In the genomic region with DNA sequence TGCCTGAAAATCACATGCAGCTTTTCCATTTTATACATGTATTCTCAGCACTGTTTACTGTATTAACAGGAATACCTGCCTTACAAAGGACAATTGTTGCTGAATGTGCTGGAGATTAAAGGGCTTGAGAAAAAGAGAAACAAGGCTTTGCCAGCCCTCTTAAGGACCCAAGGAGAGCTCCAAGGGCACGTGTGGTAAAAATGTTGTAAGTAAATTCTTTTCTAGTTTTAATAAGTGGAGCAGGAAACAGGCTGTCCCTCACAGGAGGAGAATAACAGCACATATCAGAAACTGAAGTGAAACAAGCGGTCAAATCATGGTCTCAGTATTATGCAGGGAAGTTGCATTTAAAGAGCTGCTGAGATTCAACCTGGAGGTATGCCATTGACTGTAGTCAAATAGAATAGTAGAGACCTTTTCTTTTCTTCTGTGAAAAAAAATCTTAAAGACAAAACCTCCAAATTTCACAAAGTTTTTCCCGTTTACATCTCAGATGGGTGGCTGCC, we compare ENCODE assay signal across 22 cellular contexts. TPM values are rescaled to one million over a fixed set of nuclear protein-coding genes. Genes with fewer than 3 reads are reported as not detected.
DNase-seq lines count a peak whose midpoint lies in the region; ATAC-seq, FAIRE-seq and TF ChIP-seq lines count a peak whose summit lies in the region.
"Had no signal": no experiment of that assay in that cellular context is flagged by ENCODE, and none has a peak within 500 bp of the region (broad histone marks: within the 10 kb centered on the region; RNA-seq: fewer than 3 reads in every experiment).

No MANE protein-coding gene starts in this region.

- H3K4me1 Mint-ChIP-seq in mesothelial cell of epicardium = peaks cover 38% of the 10 kb centered on the region
- H3K4me1 Mint-ChIP-seq in endodermal cell = peaks cover 9% of the 10 kb centered on the region
- peaks cover 0 to 8% (median 1%) of the 10 kb centered on the region in 4 donors for H3K4me1 Mint-ChIP-seq in naive thymus-derived CD8-positive, alpha-beta T cell
- H3K4me1 Mint-ChIP-seq: activated naive CD8-positive, alpha-beta T cell treated with anti-CD3 and anti-CD28 coated beads, Interleukin-2, amount 10 ng/mL, durations not matched to agents 7 days and 5 days; stimulated activated naive CD8-positive, alpha-beta T cell treated with anti-CD3 and anti-CD28 coated beads, Interleukin-15, amount 100 ng/mL, for 72 hours had no signal

- peaks cover 0 to 3% of the 10 kb centered on the region in 2 experiments; a peak in 2 of 4 replicates for H3K27me3 ChIP-seq in GM12878 (replicated peaks in 1 of 2; ENCODE audit: control insufficient read depth in 2 of 2, insufficient read depth in 2 of 2, low read length in 1 of 2)
- H3K27me3 ChIP-seq in endodermal cell (ENCODE audit: control insufficient read depth, insufficient read depth, low read length, poor library complexity, severe bottlenecking) = no peaks in the 10 kb centered on the region

- H4K20me1 ChIP-seq in GM12878 (ENCODE audit: control insufficient read depth, insufficient read depth) = no peaks in the 10 kb centered on the region

- no peaks in the 10 kb centered on the region for H3K79me2 ChIP-seq in GM12878 (ENCODE audit: control insufficient read depth, insufficient read depth, low read length)

- H3K4me1 ChIP-seq in A549 (peaks cover 59% of the 10 kb centered on the region), GM12878 (ENCODE audit: control insufficient read depth, insufficient read depth, low read length) (no peaks in the 10 kb centered on the region), endodermal cell (ENCODE audit: control insufficient read depth, insufficient read depth, low read length) (no peaks in the 10 kb centered on the region)

- FAIRE-seq in A549 (lab: Jason Lieb, UNC) (no peak), GM12878 (lab: Jason Lieb, UNC) (no peak), D721Med (lab: Jason Lieb, UNC) (no peak)

- H3K27me3 Mint-ChIP-seq in mesothelial cell of epicardium (ENCODE audit: low read depth) (no peaks in the 10 kb centered on the region), endodermal cell (ENCODE audit: insufficient read depth) (no peaks in the 10 kb centered on the region)
- H3K27me3 Mint-ChIP-seq in naive thymus-derived CD8-positive, alpha-beta T cell = peaks cover 2 to 23% (median 13%) of the 10 kb centered on the region in 5 donors

- H3K36me3 Mint-ChIP-seq in mesothelial cell of epicardium (peaks cover 1% of the 10 kb centered on the region), endodermal cell (ENCODE audit: low read depth) (no peaks in the 10 kb centered on the region)
- no peaks in the 10 kb centered on the region for H3K36me3 Mint-ChIP-seq in naive thymus-derived CD8-positive, alpha-beta T cell
- H3K36me3 Mint-ChIP-seq: activated naive CD8-positive, alpha-beta T cell treated with anti-CD3 and anti-CD28 coated beads, Interleukin-2, amount 10 ng/mL, durations not matched to agents 7 days and 5 days had no signal

- H3K9me3 Mint-ChIP-seq in mesothelial cell of epicardium = no peaks in the 10 kb centered on the region
- no peaks in the 10 kb centered on the region for H3K9me3 Mint-ChIP-seq in endodermal cell
- peaks cover 0 to 2% (median 0%) of the 10 kb centered on the region in 9 donors for H3K9me3 Mint-ChIP-seq in naive thymus-derived CD8-positive, alpha-beta T cell
- H3K9me3 Mint-ChIP-seq: activated CD8-positive, alpha-beta T cell treated with anti-CD3 and anti-CD28 coated beads for 36 hours; activated naive CD8-positive, alpha-beta T cell treated with anti-CD3 and anti-CD28 coated beads, Interleukin-2, amount 10 ng/mL, durations not matched to agents 7 days and 5 days; activated T-cell treated with anti-CD3 and anti-CD28 coated beads, Interleukin-2, amount 50 U/mL, for 72 hours; CD4-positive, alpha-beta T cell; stimulated activated naive CD8-positive, alpha-beta T cell treated with anti-CD3 and anti-CD28 coated beads, Interleukin-15, amount 100 ng/mL, for 72 hours had no signal

- TF ChIP-seq POLR2A in A549 (IDR thresholded peaks at IDR 0.05; ENCODE audit: low read length) (no peak), GM12878 (IDR thresholded peaks at IDR 0.05; ENCODE audit: low read depth, low read length) (no peak)

- H3K4me3 Mint-ChIP-seq in mesothelial cell of epicardium (no peak overlapping the region), endodermal cell (no peak overlapping the region)
- no peak overlapping the region for H3K4me3 Mint-ChIP-seq in naive thymus-derived CD8-positive, alpha-beta T cell
- H3K4me3 Mint-ChIP-seq: activated CD8-positive, alpha-beta T cell treated with anti-CD3 and anti-CD28 coated beads for 36 hours; activated naive CD8-positive, alpha-beta T cell treated with anti-CD3 and anti-CD28 coated beads, Interleukin-2, amount 10 ng/mL, durations not matched to agents 7 days and 5 days; activated T-cell treated with anti-CD3 and anti-CD28 coated beads, Interleukin-2, amount 50 U/mL, for 72 hours; CD4-positive, alpha-beta T cell; stimulated activated naive CD8-positive, alpha-beta T cell treated with anti-CD3 and anti-CD28 coated beads, Interleukin-15, amount 100 ng/mL, for 72 hours had no signal

- no peaks in the 10 kb centered on the region for H3K36me3 ChIP-seq in GM12878 (ENCODE audit: control insufficient read depth in 2 of 2, insufficient read depth in 2 of 2, low read length in 1 of 2)
- no peaks in the 10 kb centered on the region for H3K36me3 ChIP-seq in endodermal cell (ENCODE audit: control insufficient read depth, insufficient read depth, low read length)

- TF ChIP-seq CTCF in A549 (IDR thresholded peaks at IDR 0.05) (no peak), GM12878 (IDR thresholded peaks at IDR 0.05 in 2 of 3, conservative IDR thresholded peaks at IDR 0.05 in 1 of 3; ENCODE audit: control insufficient read depth in 2 of 3, extremely low read depth in 1 of 3, insufficient read depth in 1 of 3, low read depth in 3 of 3, low read length in 3 of 3) (no peak), mesothelial cell of epicardium (IDR thresholded peaks at IDR 0.05; ENCODE audit: unreplicated experiment) (no peak), D721Med (IDR thresholded peaks at IDR 0.05; ENCODE audit: insufficient read depth, missing control alignments) (no peak), endodermal cell (conservative IDR thresholded peaks at IDR 0.05) (no peak)

- DNase-seq in A549 (ENCODE audit: low read depth in 1 of 2, low spot score in 1 of 2) (no peak), GM12878 (ENCODE audit: low read depth, low spot score) (no peak), mesothelial cell of epicardium (ENCODE audit: low spot score in 2 of 2, unreplicated experiment in 2 of 2) (no peak), D721Med (ENCODE audit: insufficient read length, low spot score) (no peak), endodermal cell (no peak)
- DNase-seq in naive thymus-derived CD8-positive, alpha-beta T cell = no peak
- DNase-seq: activated CD8-positive, alpha-beta T cell treated with anti-CD3 and anti-CD28 coated beads for 36 hours; activated naive CD8-positive, alpha-beta T cell treated with anti-CD3 and anti-CD28 coated beads, Interleukin-2, amount 10 ng/mL, durations not matched to agents 7 days and 5 days; activated T-cell treated with anti-CD3 and anti-CD28 coated beads, Interleukin-2, amount 50 U/mL, for 72 hours; caudate nucleus; CD4-positive, alpha-beta T cell; DND-41; GM23248; NCI-H2081 treated with DMSO at 0.1 percent for 48 hours; NCI-H524 treated with DMSO at 0.1 percent for 48 hours; PC-3; psoas muscle; stimulated activated CD4-positive, alpha-beta T cell treated with anti-CD3 and anti-CD28 coated beads, Interleukin-15, amount 100 ng/mL, for 24 hours; stimulated activated naive CD8-positive, alpha-beta T cell treated with anti-CD3 and anti-CD28 coated beads, Interleukin-15, amount 100 ng/mL, for 72 hours had no signal

- TF ChIP-seq RAD21 in A549 (conservative IDR thresholded peaks at IDR 0.05 in 1 of 2, IDR thresholded peaks at IDR 0.05 in 1 of 2) = no peak
- TF ChIP-seq RAD21 in GM12878 (IDR thresholded peaks at IDR 0.05; ENCODE audit: insufficient read depth, low read depth, low read length) = no peak

- H3K9ac ChIP-seq in GM12878 (ENCODE audit: control insufficient read depth, insufficient read depth, low read length) (no peak overlapping the region), endodermal cell (ENCODE audit: extremely low read depth, low read length, poor library complexity, severe bottlenecking) (no peak overlapping the region)
- H3K9ac ChIP-seq: GM23248 had no signal

- CTCF ChIA-PET in A549 (lab: Yijun Ruan, JAX) (interaction anchor here (1.8 kb wide), 1 partner anchor 72 kb away, joined by 7 read pairs; no protein-coding TSS in a partner anchor), GM12878 (lab: Yijun Ruan, JAX) (interaction anchor here (0.9 kb wide), 1 partner anchor 9 kb away, joined by 3 read pairs; no protein-coding TSS in a partner anchor)

- TF ChIP-seq EP300 in A549 (IDR thresholded peaks at IDR 0.05) (no peak), GM12878 (IDR thresholded peaks at IDR 0.05; ENCODE audit: borderline replicate concordance in 1 of 2, control insufficient read depth in 1 of 2, low read depth in 2 of 2, low read length in 2 of 2) (no peak)

- in situ Hi-C loops in GM12878 (cut with MboI) = no loop called here

- H3K9me3 ChIP-seq in A549 (no peaks in the 10 kb centered on the region), GM12878 (replicated peaks; ENCODE audit: control insufficient read depth, insufficient read depth, low read length) (no peaks in the 10 kb centered on the region), endodermal cell (ENCODE audit: control insufficient read depth, low read length) (no peaks in the 10 kb centered on the region)
- H3K9me3 ChIP-seq: psoas muscle had no signal

- H3K27ac ChIP-seq in A549 = peak overlapping the region; percentile 21 to 58; a peak in 2 of 6 replicates
- H3K27ac ChIP-seq in GM12878 (ENCODE audit: control insufficient read depth, insufficient read depth) = no peak overlapping the region
- no peak overlapping the region for H3K27ac ChIP-seq in endodermal cell (ENCODE audit: low read depth, low read length)
- H3K27ac ChIP-seq: GM23248, psoas muscle had no signal

- H3K4me2 ChIP-seq in A549 (peak overlapping the region; percentile 13; the same call in 1 of the 3 replicates), GM12878 (ENCODE audit: control insufficient read depth, insufficient read depth) (no peak overlapping the region; the same call in 1 of the 2 replicates)

- POLR2A ChIA-PET in A549 (lab: Yijun Ruan, JAX) = no interaction called here
- POLR2A ChIA-PET in GM12878 (lab: Charles Lee) = no interaction called here
- POLR2A ChIA-PET in naive thymus-derived CD8-positive, alpha-beta T cell (lab: Charles Lee) = no interaction called here

- WGBS in A549 (ENCODE audit: missing lambda C conversion rate) = 76% methylated on average over 3 of the region's 3 CpGs
- 2% methylated on average over 3 of the region's 3 CpGs for WGBS in GM12878 (ENCODE audit: insufficient coverage, insufficient replicate concordance, low lambda C conversion rate, missing lambda C conversion rate)
- WGBS in endodermal cell (ENCODE audit: insufficient coverage in 1 of 2, insufficient read length in 1 of 2), 2 experiments = 42% methylated on average over 3 of the region's 3 CpGs

- no peak overlapping the region for H2AFZ ChIP-seq in GM12878 (ENCODE audit: control insufficient read depth, low read depth, low read length)
- H2AFZ ChIP-seq: GM23248 had no signal

- H3K27ac Mint-ChIP-seq in mesothelial cell of epicardium = peak overlapping the region; percentile 50
- H3K27ac Mint-ChIP-seq in endodermal cell = no peak overlapping the region
- H3K27ac Mint-ChIP-seq in naive thymus-derived CD8-positive, alpha-beta T cell = no peak overlapping the region
- H3K27ac Mint-ChIP-seq: activated CD8-positive, alpha-beta T cell treated with anti-CD3 and anti-CD28 coated beads for 36 hours; activated naive CD8-positive, alpha-beta T cell treated with anti-CD3 and anti-CD28 coated beads, Interleukin-2, amount 10 ng/mL, durations not matched to agents 7 days and 5 days; activated T-cell treated with anti-CD3 and anti-CD28 coated beads, Interleukin-2, amount 50 U/mL, for 72 hours; CD4-positive, alpha-beta T cell; stimulated activated naive CD8-positive, alpha-beta T cell treated with anti-CD3 and anti-CD28 coated beads, Interleukin-15, amount 100 ng/mL, for 72 hours had no signal

- no peak overlapping the region for H3K4me3 ChIP-seq in A549
- H3K4me3 ChIP-seq in GM12878 = no peak overlapping the region
- H3K4me3 ChIP-seq in endodermal cell (ENCODE audit: low read length) = no peak overlapping the region
- H3K4me3 ChIP-seq: GM23248, psoas muscle had no signal

- no peak for ATAC-seq in A549
- peak; percentile 97 for ATAC-seq in HG02870 (IDR thresholded peaks at IDR 0.05; ENCODE audit: unreplicated experiment)
- ATAC-seq in GM12878 = peak; percentile 53; the same call in 2 of the 3 replicates
- no peak for ATAC-seq in esophagus mucosa
- ATAC-seq in naive thymus-derived CD8-positive, alpha-beta T cell = no peak
- ATAC-seq: activated CD8-positive, alpha-beta T cell treated with anti-CD3 and anti-CD28 coated beads for 36 hours; activated T-cell treated with anti-CD3 and anti-CD28 coated beads, Interleukin-2, amount 50 U/mL, for 72 hours; left lobe of liver; PC-3; psoas muscle; stimulated activated naive CD8-positive, alpha-beta T cell treated with anti-CD3 and anti-CD28 coated beads, Interleukin-15, amount 100 ng/mL, for 72 hours had no signal

- SMC1A ChIA-PET in GM12878 (lab: Charles Lee; ENCODE audit: uncharacterized antibody, unreplicated experiment) = no interaction called here

- RAD21 ChIA-PET in GM12878 (lab: Charles Lee; ENCODE audit: unreplicated experiment) = no interaction called here

- BruUV-seq in GM12878 (replicated peaks; lab: Mats Ljungman, UMichigan) = no TSS peak

- intact Hi-C loops in GM12878 (cut with micrococcal nuclease; ENCODE audit: unreplicated experiment) = no loop called here

RNA-seq across cellular contexts. Expression of a gene that starts 18.5 kb away (rescaled TPM):
- 120 and 133 TPM in 2 replicates for polyA plus RNA-seq in A549 (2011; rRNA removed)
- 149 and 189 TPM in 2 replicates for polyA plus RNA-seq in A549 (2012; cell fraction: cytosol; rRNA removed)
- 215 and 294 TPM in 2 replicates for polyA plus RNA-seq in A549 (2012; cell fraction: nucleus; rRNA removed)
- 177 to 255 TPM (median 227 TPM) in 3 replicates for polyA plus RNA-seq in A549 (2017; fragmentation: RNase III; extraction: RNeasy Plus Mini Kit Qiagen cat#74134 plus additional on column Dnase treatment)
- polyA minus RNA-seq in A549 (2011; rRNA and poly(A)+ RNA removed) = 26.4 and 27.2 TPM in 2 replicates
- total RNA-seq in GM12878 (2013; cell fraction: nucleolus; rRNA removed) = not detected in 2 replicates
- total RNA-seq in GM12878 (2014; rRNA removed) = not detected in 2 replicates
- not detected in 2 replicates for total RNA-seq in GM12878 (2014; rRNA removed; fragmentation: Illumina TruSeq; extraction: Trizol)
- total RNA-seq in GM12878 (2021) = 0.64 and 0.69 TPM in 2 replicates
- polyA plus RNA-seq in GM12878 (2011; ENCODE audit: low read depth) = not detected
- polyA plus RNA-seq in GM12878 (2011; rRNA removed) = not detected in 2 replicates
- polyA plus RNA-seq in GM12878 (2011; cell fraction: cytosol; rRNA removed) = 0.05 TPM in 1 of 2 replicates, not detected in the other
- polyA plus RNA-seq in GM12878 (2011; cell fraction: nucleus; rRNA removed) = not detected in 2 replicates
- 0.14 and 0.49 TPM in 2 replicates for polyA plus RNA-seq in GM12878 (2012)
- polyA plus RNA-seq in GM12878 (2014; fragmentation: Illumina TruSeq; extraction: Trizol) = not detected in 2 replicates
- 1 to 10 TPM; 1.6 to 1.9 TPM for polyA plus RNA-seq in GM12878 (2014; fragmentation: Nextera tagmentation; extraction: Ambion mirVana)
- polyA plus RNA-seq in GM12878 (2014; rRNA removed) = not detected in 2 replicates
- 1 to 10 TPM in 1 of 2 experiments, under 1 TPM in 1; 0.84 to 1.4 TPM for polyA plus RNA-seq in GM12878 (2016; fragmentation: Nextera tagmentation; extraction: Ambion mirVana)
- not detected in 2 replicates for polyA minus RNA-seq in GM12878 (2011; rRNA and poly(A)+ RNA removed)
- not detected in 2 replicates for polyA minus RNA-seq in GM12878 (2011; cell fraction: cytosol; rRNA and poly(A)+ RNA removed)
- polyA minus RNA-seq in GM12878 (2011; cell fraction: nucleus; rRNA and poly(A)+ RNA removed) = not detected in 2 replicates
- 98.5 to 114 TPM (median 107 TPM) in 3 replicates for total RNA-seq in mesothelial cell of epicardium
- 40.9 TPM for total RNA-seq in esophagus mucosa
- 1 to 10 TPM in 1 of 2 donors, not detected in 1; 1.1 TPM for total RNA-seq in endodermal cell
- 31.0 TPM for polyA plus RNA-seq in endodermal cell (2013, experiment 1 of 2)
- 50.6 TPM for polyA plus RNA-seq in endodermal cell (2013, experiment 2 of 2)
- not detected for total RNA-seq in naive thymus-derived CD8-positive, alpha-beta T cell
- not detected for polyA plus RNA-seq in naive thymus-derived CD8-positive, alpha-beta T cell
- total RNA-seq: activated CD8-positive, alpha-beta T cell treated with anti-CD3 and anti-CD28 coated beads for 36 hours; activated T-cell treated with anti-CD3 and anti-CD28 coated beads, Interleukin-2, amount 50 U/mL, for 72 hours; PC-3 had no signal

Comparison
In these comparisons a context has a peak if more than half of its experiments do, and no peak if none do; other contexts are left out.
1. ATAC-seq: peak in HG02870 (single experiment) and GM12878 (single experiment); none in A549 (0 of 2), esophagus mucosa (single experiment) and naive thymus-derived CD8-positive, alpha-beta T cell (0 of 2).
2. H3K27ac ChIP-seq: peak in A549 (2 of 2); none in GM12878 (single experiment) and endodermal cell (single experiment).
3. RNA of a gene that starts 18.5 kb away (total RNA-seq): 98.5 to 114 TPM in mesothelial cell of epicardium and 40.9 TPM in esophagus mucosa (single experiment); 1.1 TPM in endodermal cell, not detected in naive thymus-derived CD8-positive, alpha-beta T cell and 0.64 to 0.69 TPM in GM12878; every median in the first group is over 10 times any median in the second.